In genomic region chr15:62786123-62786825, GRCh38 we compare ENCODE assay signal across 23 cellular contexts.
"Had no signal": no experiment of that assay in that cellular context is flagged by ENCODE, and none has a peak within 500 bp of the region (broad histone marks: within the 10 kb centered on the region; RNA-seq: fewer than 3 reads in every experiment).

No MANE protein-coding gene starts in this region.

- H3K9me3 ChIP-seq: esophagus squamous epithelium, left lung, pancreas had no signal

- H3K36me3 Mint-ChIP-seq: activated naive CD4-positive, alpha-beta T cell treated with anti-CD3 and anti-CD28 coated beads, Interleukin-2, amount 10 ng/mL, durations not matched to agents 7 days and 5 days had no signal

- H3K27ac Mint-ChIP-seq: activated CD4-positive, alpha-beta T cell treated with anti-CD3 and anti-CD28 coated beads, Interleukin-2, amount 10 ng/mL, durations not matched to agents 24 days and 14 days; activated CD8-positive, alpha-beta T cell treated with anti-CD3 and anti-CD28 coated beads, Interleukin-2, amount 10 ng/mL, durations not matched to agents 7 days and 5 days; activated naive CD4-positive, alpha-beta T cell treated with anti-CD3 and anti-CD28 coated beads, Interleukin-2, amount 10 ng/mL, durations not matched to agents 7 days and 5 days; activated naive CD8-positive, alpha-beta T cell treated with anti-CD3 and anti-CD28 coated beads, Interleukin-2, amount 50 U/mL, for 24 hours; activated T-cell treated with anti-CD3 and anti-CD28 coated beads, Interleukin-2, amount 50 U/mL, for 24 hours had no signal

- H3K27me3 ChIP-seq: esophagus squamous epithelium, left lung, pancreas had no signal

- ATAC-seq: activated CD8-positive, alpha-beta T cell treated with anti-CD3 and anti-CD28 coated beads, Interleukin-2, amount 10 ng/mL, durations not matched to agents 7 days and 5 days; activated naive CD8-positive, alpha-beta T cell treated with anti-CD3 and anti-CD28 coated beads, Interleukin-2, amount 50 U/mL, for 24 hours; left lung; pancreas had no signal

- H3K4me1 Mint-ChIP-seq: activated CD4-positive, alpha-beta T cell treated with anti-CD3 and anti-CD28 coated beads, Interleukin-2, amount 10 ng/mL, durations not matched to agents 24 days and 14 days; activated naive CD4-positive, alpha-beta T cell treated with anti-CD3 and anti-CD28 coated beads, Interleukin-2, amount 10 ng/mL, durations not matched to agents 7 days and 5 days; activated naive CD8-positive, alpha-beta T cell treated with anti-CD3 and anti-CD28 coated beads, Interleukin-2, amount 50 U/mL, for 24 hours had no signal

- DNase-seq: activated CD4-positive, alpha-beta T cell treated with anti-CD3 and anti-CD28 coated beads, Interleukin-2, amount 10 ng/mL, durations not matched to agents 24 days and 14 days; activated CD4-positive, CD25-positive, alpha-beta regulatory T cell; activated CD8-positive, alpha-beta T cell treated with anti-CD3 and anti-CD28 coated beads, Interleukin-2, amount 10 ng/mL, durations not matched to agents 7 days and 5 days; activated naive CD4-positive, alpha-beta T cell treated with anti-CD3 and anti-CD28 coated beads, Interleukin-2, amount 10 ng/mL, durations not matched to agents 7 days and 5 days; activated naive CD8-positive, alpha-beta T cell treated with anti-CD3 and anti-CD28 coated beads, Interleukin-2, amount 50 U/mL, for 24 hours; activated T-cell treated with anti-CD3 and anti-CD28 coated beads, Interleukin-2, amount 50 U/mL, for 24 hours; aorta; cerebellar nuclear complex; effector memory CD4-positive, alpha-beta T cell; esophagus squamous epithelium; foreskin melanocyte; glutamatergic neuron; hypothalamus; kidney; left lung; mammary epithelial cell; pancreas; stimulated activated CD8-positive, alpha-beta memory T cell treated with anti-CD3 and anti-CD28 coated beads, Interleukin-4, amount 100 ng/mL, for 48 hours; stimulated activated naive CD4-positive, alpha-beta T cell; T-helper 1 cell; T1000 had no signal

- H3K27ac ChIP-seq: esophagus squamous epithelium, left lung, pancreas had no signal

- H3K9me3 Mint-ChIP-seq: activated CD4-positive, alpha-beta T cell treated with anti-CD3 and anti-CD28 coated beads, Interleukin-2, amount 10 ng/mL, durations not matched to agents 24 days and 14 days; activated naive CD4-positive, alpha-beta T cell treated with anti-CD3 and anti-CD28 coated beads, Interleukin-2, amount 10 ng/mL, durations not matched to agents 7 days and 5 days; activated naive CD8-positive, alpha-beta T cell treated with anti-CD3 and anti-CD28 coated beads, Interleukin-2, amount 50 U/mL, for 24 hours; activated T-cell treated with anti-CD3 and anti-CD28 coated beads, Interleukin-2, amount 50 U/mL, for 24 hours had no signal

- H3K4me3 Mint-ChIP-seq: activated CD4-positive, alpha-beta T cell treated with anti-CD3 and anti-CD28 coated beads, Interleukin-2, amount 10 ng/mL, durations not matched to agents 24 days and 14 days; activated CD8-positive, alpha-beta T cell treated with anti-CD3 and anti-CD28 coated beads, Interleukin-2, amount 10 ng/mL, durations not matched to agents 7 days and 5 days; activated naive CD4-positive, alpha-beta T cell treated with anti-CD3 and anti-CD28 coated beads, Interleukin-2, amount 10 ng/mL, durations not matched to agents 7 days and 5 days; activated naive CD8-positive, alpha-beta T cell treated with anti-CD3 and anti-CD28 coated beads, Interleukin-2, amount 50 U/mL, for 24 hours; activated T-cell treated with anti-CD3 and anti-CD28 coated beads, Interleukin-2, amount 50 U/mL, for 24 hours had no signal

- H3K36me3 ChIP-seq: esophagus squamous epithelium, left lung, pancreas had no signal

- H3K4me3 ChIP-seq: esophagus squamous epithelium, left lung, pancreas had no signal

- FAIRE-seq: bronchial epithelial cell, kidney, pancreas, urothelium cell line had no signal
